8 cellular contexts compared by ENCODE assay signal in the genomic region with DNA sequence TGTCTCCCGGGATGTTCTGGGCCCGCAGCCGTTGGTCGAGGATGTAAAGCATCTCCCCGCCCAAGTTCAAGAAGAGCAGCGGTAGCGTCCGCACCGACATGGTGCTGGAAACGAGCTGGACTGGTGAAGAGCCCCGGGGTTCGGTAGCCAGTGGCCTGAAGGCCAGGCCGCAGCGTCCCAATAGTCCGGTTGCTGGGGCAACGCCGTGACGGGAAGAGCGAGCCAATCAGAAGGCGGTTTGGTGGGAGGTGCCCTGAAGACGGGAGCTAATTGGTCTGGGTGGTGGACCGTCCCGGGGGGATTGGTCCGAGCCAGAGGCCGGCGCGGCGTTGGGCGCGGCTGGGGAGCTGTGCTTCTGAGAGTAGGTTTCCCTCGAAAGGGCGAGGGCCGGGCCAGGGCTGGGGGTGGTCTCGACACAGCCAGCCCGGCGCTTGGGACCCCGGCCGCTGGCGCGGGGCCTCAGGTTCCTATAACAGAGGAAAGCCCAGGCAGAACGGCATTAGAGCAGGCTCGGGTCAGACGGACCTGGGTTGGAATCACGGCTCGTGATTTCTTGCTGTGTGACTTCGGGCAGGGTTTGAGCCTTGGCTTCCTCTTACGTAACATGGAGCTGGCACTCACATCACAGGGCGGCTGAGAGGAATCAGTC. TPM values are rescaled to one million over a fixed set of nuclear protein-coding genes. Genes with fewer than 3 reads are reported as not detected.
DNase-seq lines count a peak whose midpoint lies in the region; ATAC-seq and TF ChIP-seq lines count a peak whose summit lies in the region.

A gene with protein sequence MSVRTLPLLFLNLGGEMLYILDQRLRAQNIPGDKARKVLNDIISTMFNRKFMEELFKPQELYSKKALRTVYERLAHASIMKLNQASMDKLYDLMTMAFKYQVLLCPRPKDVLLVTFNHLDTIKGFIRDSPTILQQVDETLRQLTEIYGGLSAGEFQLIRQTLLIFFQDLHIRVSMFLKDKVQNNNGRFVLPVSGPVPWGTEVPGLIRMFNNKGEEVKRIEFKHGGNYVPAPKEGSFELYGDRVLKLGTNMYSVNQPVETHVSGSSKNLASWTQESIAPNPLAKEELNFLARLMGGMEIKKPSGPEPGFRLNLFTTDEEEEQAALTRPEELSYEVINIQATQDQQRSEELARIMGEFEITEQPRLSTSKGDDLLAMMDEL (minus strand): TSS at position 182 of the 649 bp plus-strand sequence. CDS start 82 bp downstream, at position 100.

- peak within 1 kb of the TSS; percentile 90 for H3K14ac ChIP-seq in trophoblast cell (ENCODE audit: low read length)

- H3K27me3 ChIP-seq in heart left ventricle: no peaks in the 10 kb centered on the region
- no peaks in the 10 kb centered on the region for H3K27me3 ChIP-seq in trophoblast cell (ENCODE audit: insufficient read depth, low read length)
- H3K27me3 ChIP-seq in transverse colon: no peaks in the 10 kb centered on the region

- peak within 1 kb of the TSS; percentile 71 for H3K4me2 ChIP-seq in trophoblast cell (ENCODE audit: low read length)

- peak within 1 kb of the TSS; percentile 96 for H4K8ac ChIP-seq in trophoblast cell (ENCODE audit: low read depth, low read length)

- intact Hi-C loops in heart left ventricle (cut with DNase I): loop anchor here in 1 of 10 donors (1.0 kb wide), 1 partner anchor 14 kb away; a partner anchor contains a TSS
- intact Hi-C loops in transverse colon (cut with DNase I; ENCODE audit: low total_unique reads): no loop called here

- H3K27ac ChIP-seq in heart left ventricle (peak within 1 kb of the TSS; percentile 74 to 98 (median 94)), trophoblast cell (ENCODE audit: low read depth, low read length) (peak within 1 kb of the TSS; percentile 81), transverse colon (peak within 1 kb of the TSS; percentile 94 to 96 (median 94))

- H4K91ac ChIP-seq in trophoblast cell (ENCODE audit: low read depth, low read length): peak within 1 kb of the TSS; percentile 94

- H3K79me2 ChIP-seq in trophoblast cell (ENCODE audit: control insufficient read depth, insufficient read depth, low read length, poor library complexity): no peaks in the 10 kb centered on the region

- peak within 1 kb of the TSS; percentile 70 for H3K18ac ChIP-seq in trophoblast cell (ENCODE audit: low read length)

- peak within 1 kb of the TSS; percentile 96 for H4K12ac ChIP-seq in trophoblast cell (ENCODE audit: low read depth, low read length)

- TF ChIP-seq POLR2A in heart left ventricle (IDR thresholded peaks at IDR 0.05): peak; percentile 6 to 93
- TF ChIP-seq POLR2A in transverse colon (IDR thresholded peaks at IDR 0.05): peak; percentile 88

- H3K79me1 ChIP-seq in trophoblast cell (ENCODE audit: low read length): peaks cover 6% of the 10 kb centered on the region

- peak; percentile 98 for DNase-seq in GM10266 (ENCODE audit: extremely low spot score)
- peak; percentile 96 for DNase-seq in NCI-H1105 treated with DMSO at 0.1 percent for 48 hours (lab: John Stamatoyannopoulos, UW)
- DNase-seq in T follicular helper cell (ENCODE audit: low read depth): peak; percentile 75
- peak; percentile 93 for DNase-seq in amniotic epithelial cell (ENCODE audit: low read depth)
- DNase-seq in heart left ventricle: peak; percentile 96 to 98 (median 97)
- peak; percentile 98 to 99 for DNase-seq in trophoblast cell
- DNase-seq in transverse colon: peak; percentile 96

- H3K9ac ChIP-seq in trophoblast cell (ENCODE audit: low read length): peak within 1 kb of the TSS; percentile 84

- H3K4ac ChIP-seq in trophoblast cell (ENCODE audit: low read depth, low read length): peak within 1 kb of the TSS; percentile 43

- H2AK5ac ChIP-seq in trophoblast cell (ENCODE audit: low read length): peak within 1 kb of the TSS; percentile 52

- no peak within 1 kb of the TSS for H3K23ac ChIP-seq in trophoblast cell (ENCODE audit: low read length)

- H3K4me3 ChIP-seq in heart left ventricle: peak within 1 kb of the TSS; percentile 34 to 74 (median 66)
- peak within 1 kb of the TSS; percentile 72 for H3K4me3 ChIP-seq in trophoblast cell (ENCODE audit: low read depth, low read length)
- peak within 1 kb of the TSS; percentile 47 to 66 (median 62) for H3K4me3 ChIP-seq in transverse colon

- peak within 1 kb of the TSS; percentile 70 for H2BK120ac ChIP-seq in trophoblast cell (ENCODE audit: insufficient read depth, low read length, poor library complexity)

- peak within 1 kb of the TSS; percentile 76 for H2BK5ac ChIP-seq in trophoblast cell (ENCODE audit: low read depth, low read length, poor library complexity)

- no peak for TF ChIP-seq CTCF in GM10266 (IDR thresholded peaks at IDR 0.05; ENCODE audit: control insufficient read depth, insufficient read depth, low read depth, missing control alignments)
- TF ChIP-seq CTCF in heart left ventricle (IDR thresholded peaks at IDR 0.05): no peak
- no peak for TF ChIP-seq CTCF in transverse colon (IDR thresholded peaks at IDR 0.05)

- peak within 1 kb of the TSS; percentile 79 for H2AFZ ChIP-seq in trophoblast cell (ENCODE audit: insufficient read depth, low read length, poor library complexity)

- peak within 1 kb of the TSS; percentile 15 for H2BK12ac ChIP-seq in trophoblast cell (ENCODE audit: low read length)

- H3K4me1 ChIP-seq in heart left ventricle: peaks cover 0 to 27% (median 7%) of the 10 kb centered on the region in 12 donors
- H3K4me1 ChIP-seq in trophoblast cell (ENCODE audit: control insufficient read depth in 1 of 2, insufficient read depth in 2 of 2, low read length in 2 of 2): peaks cover 4 to 10% of the 10 kb centered on the region in 2 experiments
- peaks cover 3 to 15% (median 8%) of the 10 kb centered on the region in 4 donors for H3K4me1 ChIP-seq in transverse colon

- no peak for TF ChIP-seq EP300 in transverse colon (IDR thresholded peaks at IDR 0.05; ENCODE audit: low read depth)

- in situ Hi-C loops in transverse colon (cut with MboI; ENCODE audit: low pct_ligation_motif_present in 1 of 4, low pct_unique_long_range_greater_than_20kb in 1 of 4, low sequenced_read_pairs in 3 of 4): no loop called here

- ATAC-seq in HG02623 (IDR thresholded peaks at IDR 0.05; ENCODE audit: unreplicated experiment): peak; percentile 99
- peak; percentile 98 to 99 (median 99) for ATAC-seq in heart left ventricle

- H3K36me3 ChIP-seq in heart left ventricle (peaks cover 0 to 17% (median 12%) of the 10 kb centered on the region in 9 donors), trophoblast cell (ENCODE audit: control insufficient read depth in 1 of 2, insufficient read depth in 2 of 2, low read length in 2 of 2) (peaks cover 1 to 11% of the 10 kb centered on the region in 2 experiments), transverse colon (peaks cover 0 to 5% (median 2%) of the 10 kb centered on the region in 4 donors)

- WGBS in heart left ventricle, 4 donors: 0 to 1% (median 0%) methylated on average over 39 to 48 of the region's 48 CpGs
- no CpG with 5 or more reads among the region's 48 CpGs for WGBS in trophoblast cell (ENCODE audit: extremely low coverage, insufficient coverage, insufficient read length)
- 1% methylated on average over 48 of the region's 48 CpGs; no CpG with 5 or more reads in 1 of the 2 donors for WGBS in transverse colon (ENCODE audit: low coverage in 1 of 2), 2 donors

- H3K9me3 ChIP-seq in heart left ventricle (no peaks in the 10 kb centered on the region), trophoblast cell (ENCODE audit: insufficient read depth, low read depth, low read length) (no peaks in the 10 kb centered on the region), transverse colon (no peaks in the 10 kb centered on the region)

RNA-seq across cellular contexts. Expression of the gene that starts here (rescaled TPM):
- total RNA-seq in heart left ventricle: 10 to 100 TPM in 1 of 9 donors, 1 to 10 TPM in 8; 5.1 to 10.3 (median 6.0) TPM
- 10 to 100 TPM in 1 of 2 donors, 1 to 10 TPM in 1; 3.8 to 11.5 TPM for polyA plus RNA-seq in heart left ventricle
- polyA plus RNA-seq in trophoblast cell (2013): 3.7 and 3.8 TPM in 2 replicates
- total RNA-seq in transverse colon: 1 to 10 TPM in 3 of 4 donors, not detected in 1; 1.2 to 4.8 (median 3.7) TPM

Comparison
In these comparisons a context has a peak if more than half of its experiments do, and no peak if none do; other contexts are left out.
1. Peak in every context shown above with its lines: DNase-seq, ATAC-seq, H3K4me3 ChIP-seq and H3K27ac ChIP-seq.